Comparison of ENCODE assay signal across 21 cellular contexts in genomic region chr5:159026781-159027180, GRCh38.
"Had no signal": no experiment of that assay in that cellular context is flagged by ENCODE, and none has a peak within 500 bp of the region (broad histone marks: within the 10 kb centered on the region; RNA-seq: fewer than 3 reads in every experiment).

No MANE protein-coding gene starts in this region.

- H3K4me1 Mint-ChIP-seq: immature natural killer cell had no signal

- H2AFZ ChIP-seq: neural progenitor cell had no signal

- ATAC-seq: gastroesophageal sphincter; left cardiac atrium; naive thymus-derived CD8-positive, alpha-beta T cell; pancreas; right cardiac atrium; stimulated activated naive CD8-positive, alpha-beta T cell treated with anti-CD3 and anti-CD28 coated beads, Interleukin-15, Interleukin-2, amounts not matched to agents 100 U/mL and 50 U/mL, for 24 hours had no signal

- H3K4me2 ChIP-seq: neural progenitor cell had no signal

- DNase-seq: colonic mucosa; dermis blood vessel endothelial cell; esophagus squamous epithelium; foreskin fibroblast; immature natural killer cell; kidney; left cardiac atrium; left ventricle myocardium inferior; naive thymus-derived CD8-positive, alpha-beta T cell; nucleus accumbens; pancreas; right cardiac atrium; small intestine; stimulated activated CD4-positive, alpha-beta T cell treated with anti-CD3 and anti-CD28 coated beads, Interleukin-12 subunit alpha, Interleukin-12 subunit beta, amount 100 ng/mL, for 4 hours; stimulated activated naive CD8-positive, alpha-beta T cell treated with anti-CD3 and anti-CD28 coated beads, Interleukin-15, Interleukin-2, amounts not matched to agents 100 U/mL and 50 U/mL, for 24 hours; testis; transverse colon had no signal

- H3K9ac ChIP-seq: neural progenitor cell had no signal

- H3K9me3 ChIP-seq: colonic mucosa, esophagus squamous epithelium, gastroesophageal sphincter, left ventricle myocardium inferior, pancreas, testis, transverse colon had no signal

- H3K27ac ChIP-seq: colonic mucosa, esophagus squamous epithelium, gastroesophageal sphincter, left ventricle myocardium inferior, neural progenitor cell, pancreas, testis, transverse colon had no signal

- H3K4me3 Mint-ChIP-seq: immature natural killer cell; naive thymus-derived CD8-positive, alpha-beta T cell; neural progenitor cell had no signal

- H3K27ac Mint-ChIP-seq: immature natural killer cell; naive thymus-derived CD8-positive, alpha-beta T cell; neural progenitor cell; progenitor cell of endocrine pancreas had no signal

- H3K4me1 ChIP-seq: colonic mucosa, pancreas, transverse colon had no signal

- H3K27me3 ChIP-seq: colonic mucosa, pancreas, testis, transverse colon had no signal

- H3K36me3 Mint-ChIP-seq: immature natural killer cell; naive thymus-derived CD8-positive, alpha-beta T cell had no signal

- H3K9me3 Mint-ChIP-seq: naive thymus-derived CD8-positive, alpha-beta T cell; neural progenitor cell had no signal

- H3K36me3 ChIP-seq: colonic mucosa, esophagus squamous epithelium, gastroesophageal sphincter, left ventricle myocardium inferior, neural progenitor cell, pancreas, transverse colon had no signal

- H3K4me3 ChIP-seq: colonic mucosa, esophagus squamous epithelium, gastroesophageal sphincter, left ventricle myocardium inferior, lung, neural progenitor cell, pancreas, testis, transverse colon had no signal
